30 cellular contexts compared by ENCODE assay signal in genomic region chr22:26043031-26043430, GRCh38.
"Had no signal": no experiment of that assay in that cellular context is flagged by ENCODE, and none has a peak within 500 bp of the region (broad histone marks: within the 10 kb centered on the region; RNA-seq: fewer than 3 reads in every experiment).

No MANE protein-coding gene starts in this region.

- DNase-seq: activated CD4-positive, alpha-beta memory T cell treated with anti-CD3 and anti-CD28 coated beads, Interleukin-2, amount 10 ng/mL, durations not matched to agents 7 days and 5 days; activated CD4-positive, alpha-beta T cell treated with anti-CD3 and anti-CD28 coated beads for 1 hour; activated CD4-positive, alpha-beta T cell treated with anti-CD3 and anti-CD28 coated beads for 4 hours; activated CD4-positive, alpha-beta T cell treated with anti-CD3 and anti-CD28 coated beads, Interleukin-2, amount 10 ng/mL, durations not matched to agents 7 days and 5 days; activated CD4-positive, alpha-beta T cell treated with anti-CD3 and anti-CD28 coated beads, Interleukin-2, amount 50 U/mL, for 4 hours; activated CD8-positive, alpha-beta memory T cell treated with anti-CD3 and anti-CD28 coated beads, Interleukin-2, amount 50 U/mL, for 48 hours; activated gamma-delta T cell treated with Interleukin-2 at 50 U/mL for 16 hours; activated naive CD4-positive, alpha-beta T cell treated with anti-CD3 and anti-CD28 coated beads for 36 hours; activated naive CD8-positive, alpha-beta T cell treated with anti-CD3 and anti-CD28 coated beads for 36 hours; activated naive CD8-positive, alpha-beta T cell treated with anti-CD3 and anti-CD28 coated beads, Interleukin-2, amount 50 U/mL, for 24 hours; activated T-cell treated with anti-CD3 and anti-CD28 coated beads for 4 hours; activated T-cell treated with anti-CD3 and anti-CD28 coated beads, Interleukin-2, amount 50 U/mL, for 24 hours; activated T-cell treated with anti-CD3 and anti-CD28 coated beads, Interleukin-2, amount 50 U/mL, for 72 hours; adrenal gland; amygdala; aorta; body of pancreas; caudate nucleus; cortex of kidney; dermis blood vessel endothelial cell; effector CD4-positive, alpha-beta T cell; effector memory CD8-positive, alpha-beta T cell; erythroblast; foreskin keratinocyte; T-helper 2 cell had no signal

- FAIRE-seq: colon had no signal

- H3K27me3 ChIP-seq: adrenal gland, body of pancreas, foreskin keratinocyte had no signal

- ATAC-seq: activated naive CD8-positive, alpha-beta T cell treated with anti-CD3 and anti-CD28 coated beads, Interleukin-2, amount 50 U/mL, for 24 hours; activated T-cell treated with anti-CD3 and anti-CD28 coated beads, Interleukin-2, amount 50 U/mL, for 72 hours; body of pancreas; effector memory CD8-positive, alpha-beta T cell; foreskin keratinocyte; gastroesophageal sphincter; WTC11 had no signal

- H3K36me3 ChIP-seq: adrenal gland, esophagus muscularis mucosa, gastroesophageal sphincter had no signal

- H3K4me3 ChIP-seq: adrenal gland, body of pancreas, esophagus muscularis mucosa, gastroesophageal sphincter had no signal

- H3K27ac ChIP-seq: adrenal gland, body of pancreas, esophagus muscularis mucosa, foreskin keratinocyte, gastroesophageal sphincter, VCaP had no signal

- H3K9me3 ChIP-seq: adrenal gland, body of pancreas, esophagus muscularis mucosa, gastroesophageal sphincter had no signal

- H3K4me1 ChIP-seq: adrenal gland, body of pancreas, esophagus muscularis mucosa, foreskin keratinocyte, gastroesophageal sphincter had no signal
